ENCODE assay signal across 26 cellular contexts in the genomic region with DNA sequence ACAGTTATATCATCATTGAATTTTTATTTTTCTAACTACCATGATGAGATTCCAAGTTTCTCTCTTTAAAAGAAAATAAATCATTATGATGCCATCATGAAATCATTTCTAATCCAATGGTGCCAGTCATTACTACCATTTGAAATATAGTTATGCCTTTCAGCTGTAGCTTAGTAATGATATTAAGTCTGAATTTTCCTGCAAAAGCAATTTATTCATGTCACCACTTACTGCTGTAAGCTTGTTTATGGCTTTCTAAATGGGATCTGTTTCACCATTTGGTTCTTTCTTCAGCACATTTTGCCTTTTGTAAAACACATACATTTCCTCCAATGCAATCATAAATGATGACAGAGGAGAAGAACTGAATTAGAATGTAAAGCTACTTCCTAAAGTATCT.
"Had no signal": no experiment of that assay in that cellular context is flagged by ENCODE, and none has a peak within 500 bp of the region (broad histone marks: within the 10 kb centered on the region; RNA-seq: fewer than 3 reads in every experiment).

No MANE protein-coding gene starts in this region.

- DNase-seq: cortex of kidney; effector CD8-positive, alpha-beta T cell; effector memory CD8-positive, alpha-beta T cell; endodermal cell; erythroblast; esophagus squamous epithelium; foreskin fibroblast; foreskin melanocyte; gastrocnemius medialis; glutamatergic neuron; head of caudate nucleus; heart right ventricle; hippocampal formation; left cardiac atrium; left lung; left ventricle myocardium superior; lower lobe of right lung; mesenchymal stem cell; mucosa of descending colon; naive B cell; naive thymus-derived CD8-positive, alpha-beta T cell had no signal

- FAIRE-seq: endometrium, islet of Langerhans, keratinocyte had no signal

- ATAC-seq: effector memory CD8-positive, alpha-beta T cell; esophagus mucosa; gastrocnemius medialis; heart right ventricle; left cardiac atrium; left lung; left ventricle myocardium superior; lower lobe of right lung; mucosa of descending colon; naive thymus-derived CD8-positive, alpha-beta T cell had no signal

- H3K9me3 ChIP-seq: esophagus squamous epithelium, gastrocnemius medialis, mucosa of descending colon had no signal

- H3K4me1 ChIP-seq: esophagus squamous epithelium, gastrocnemius medialis, heart right ventricle, left lung, lower lobe of right lung had no signal

- H3K27ac ChIP-seq: epithelial cell of prostate, esophagus squamous epithelium, gastrocnemius medialis, heart right ventricle, left lung, lower lobe of right lung had no signal

- H3K4me3 ChIP-seq: esophagus squamous epithelium, gastrocnemius medialis, heart right ventricle, left lung, lower lobe of right lung, mucosa of descending colon had no signal
